ENCODE assay signal across 8 cellular contexts in the genomic region with DNA sequence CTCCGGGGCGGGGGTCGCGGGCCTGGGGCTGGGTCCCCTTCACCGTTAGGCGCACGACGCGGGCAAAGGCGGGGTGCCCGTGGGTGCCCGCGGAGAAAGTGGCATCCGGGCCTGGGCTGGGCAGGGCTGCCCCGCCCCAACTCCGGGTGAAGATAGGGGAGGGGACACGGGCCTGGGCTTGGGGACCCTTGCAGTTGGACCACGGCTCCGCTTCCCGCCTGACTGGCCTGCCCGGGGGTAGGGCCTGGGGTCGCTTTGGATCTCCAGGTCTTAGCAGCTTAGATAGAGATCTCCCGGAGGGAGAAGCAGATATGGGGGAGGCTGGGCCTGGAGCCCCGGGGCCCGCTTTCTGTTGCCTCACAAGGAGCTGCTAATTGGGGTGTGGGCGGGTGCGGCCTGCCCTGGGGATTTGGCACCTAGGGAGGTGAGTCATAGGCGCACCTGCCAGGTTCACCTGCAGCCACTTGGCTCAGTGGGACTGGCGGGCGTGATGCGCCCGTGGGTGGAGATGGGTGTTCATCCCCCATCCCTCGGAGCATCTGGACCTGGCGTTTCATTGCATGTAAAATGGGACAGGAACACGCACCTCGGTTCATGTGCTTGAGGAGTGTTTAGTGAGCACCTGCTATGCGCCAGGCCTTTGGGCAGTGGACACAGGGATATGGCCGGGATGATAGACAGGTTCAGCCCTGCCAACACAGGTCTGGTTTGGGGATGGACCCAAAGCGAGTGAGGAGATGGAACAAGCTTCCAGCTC. TPM values are rescaled to one million over a fixed set of nuclear protein-coding genes. Genes with fewer than 3 reads are reported as not detected.
DNase-seq lines count a peak whose midpoint lies in the region; FAIRE-seq and TF ChIP-seq lines count a peak whose summit lies in the region.

No MANE protein-coding gene starts in this region.

- H3K27ac ChIP-seq in 22Rv1 (peak overlapping the region; percentile 71), hepatocyte (no peak overlapping the region), skeletal muscle tissue (ENCODE audit: low read depth, low read length) (no peak overlapping the region)

- H3K4me2 ChIP-seq in hepatocyte = peak overlapping the region; percentile 98

- H3K4me1 ChIP-seq in hepatocyte (ENCODE audit: insufficient read depth) (peaks cover 12% of the 10 kb centered on the region), skeletal muscle tissue (ENCODE audit: control insufficient read depth in 3 of 3, insufficient read depth in 3 of 3, low read length in 3 of 3) (peaks cover 24 to 33% (median 28%) of the 10 kb centered on the region in 3 donors)

- H3K79me2 ChIP-seq in hepatocyte = peaks cover 26% of the 10 kb centered on the region

- H3K27me3 ChIP-seq in hepatocyte = no peaks in the 10 kb centered on the region
- H3K27me3 ChIP-seq in skeletal muscle tissue (ENCODE audit: control insufficient read depth in 3 of 3, insufficient read depth in 3 of 3, low read length in 3 of 3) = no peaks in the 10 kb centered on the region

- WGBS in hepatocyte (ENCODE audit: low lambda C conversion rate, missing lambda C conversion rate) = 18% methylated on average over 19 of the region's 39 CpGs

- peaks cover 15% of the 10 kb centered on the region for H4K20me1 ChIP-seq in hepatocyte (ENCODE audit: insufficient read depth, poor library complexity, severe bottlenecking)

- no peak for TF ChIP-seq POLR2A in NB4 (IDR thresholded peaks at IDR 0.05; ENCODE audit: extremely low read depth, insufficient read length)

- H3K9me3 ChIP-seq in hepatocyte (ENCODE audit: low read depth) = no peaks in the 10 kb centered on the region
- no peaks in the 10 kb centered on the region for H3K9me3 ChIP-seq in skeletal muscle tissue (ENCODE audit: control insufficient read depth in 3 of 3, low read length in 3 of 3)

- FAIRE-seq in GM19239 (lab: Jason Lieb, UNC) = peak; percentile 14

- no peaks in the 10 kb centered on the region for H3K9me2 ChIP-seq in hepatocyte (replicated peaks; ENCODE audit: insufficient read depth)

- no peaks in the 10 kb centered on the region for H3K36me3 ChIP-seq in hepatocyte (replicated peaks; ENCODE audit: insufficient read depth, low read depth)
- peaks cover 12 to 18% (median 14%) of the 10 kb centered on the region in 3 donors for H3K36me3 ChIP-seq in skeletal muscle tissue (ENCODE audit: control insufficient read depth in 3 of 3, insufficient read depth in 3 of 3, low read length in 3 of 3)

- peak overlapping the region; percentile 73 to 83 (median 78) for H3K9ac ChIP-seq in skeletal muscle tissue (ENCODE audit: low read depth in 1 of 3, low read length in 3 of 3)

- H2AFZ ChIP-seq in hepatocyte = peak overlapping the region; percentile 63

- H3K4me3 ChIP-seq in NB4 (ENCODE audit: low read depth, low read length) (peak overlapping the region; percentile 73), hepatocyte (peak overlapping the region; percentile 99), skeletal muscle tissue (ENCODE audit: low read length in 3 of 3) (peak overlapping the region; percentile 69 to 88 (median 85))

- DNase-seq in GM19239 (ENCODE audit: insufficient read length, low spot score) = no peak
- peak; percentile 37 for DNase-seq in NB4 (ENCODE audit: low read depth)
- peak; percentile 24 for DNase-seq in activated T-helper 9 cell treated with anti-CD3 and anti-CD28 coated beads, Interleukin-2, amount 50 U/mL, for 16 hours (ENCODE audit: low read depth)
- peak; percentile 56 for DNase-seq in hepatocyte (ENCODE audit: low spot score)
- DNase-seq in SHP77 treated with DMSO at 0.1 percent for 48 hours (lab: John Stamatoyannopoulos, UW) = no peak
- DNase-seq in HCEC 1CT = no peak

- TF ChIP-seq CTCF in 22Rv1 (IDR thresholded peaks at IDR 0.05) (no peak), NB4 (IDR thresholded peaks at IDR 0.05; ENCODE audit: low read depth, low read length) (no peak), hepatocyte (IDR thresholded peaks at IDR 0.05; ENCODE audit: poor library complexity) (no peak)

RNA-seq across cellular contexts. Expression of a gene that starts 0.6 kb away (rescaled TPM):
- total RNA-seq in hepatocyte (7.7 and 9.5 TPM in 2 replicates), skeletal muscle tissue (25.6 TPM)
- polyA plus RNA-seq in hepatocyte = 37.1 and 52.7 TPM in 2 replicates

RNA-seq across cellular contexts. Expression of a gene that starts 31.4 kb away (rescaled TPM):
- total RNA-seq in hepatocyte = 2.1 and 2.2 TPM in 2 replicates
- 1.9 and 2.3 TPM in 2 replicates for polyA plus RNA-seq in hepatocyte
- 1.0 TPM for total RNA-seq in skeletal muscle tissue

RNA-seq across cellular contexts. Expression of a gene that starts 31.8 kb away (rescaled TPM):
- total RNA-seq in hepatocyte (0.08 and 0.10 TPM in 2 replicates), skeletal muscle tissue (not detected)
- 0.21 TPM in 1 of 2 replicates, not detected in the other for polyA plus RNA-seq in hepatocyte

Comparison
In these comparisons a context has a peak if more than half of its experiments do, and no peak if none do; other contexts are left out.
1. DNase-seq: peak in NB4 (single experiment), activated T-helper 9 cell treated with anti-CD3 and anti-CD28 coated beads, Interleukin-2, amount 50 U/mL, for 16 hours (single experiment) and hepatocyte (single experiment); none in GM19239 (single experiment), SHP77 treated with DMSO at 0.1 percent for 48 hours (single experiment) and HCEC 1CT (single experiment).
2. Peak in every context shown above with its lines, with median percentiles within 50 percentile points of each other: H3K4me3 ChIP-seq.